In the genomic region with DNA sequence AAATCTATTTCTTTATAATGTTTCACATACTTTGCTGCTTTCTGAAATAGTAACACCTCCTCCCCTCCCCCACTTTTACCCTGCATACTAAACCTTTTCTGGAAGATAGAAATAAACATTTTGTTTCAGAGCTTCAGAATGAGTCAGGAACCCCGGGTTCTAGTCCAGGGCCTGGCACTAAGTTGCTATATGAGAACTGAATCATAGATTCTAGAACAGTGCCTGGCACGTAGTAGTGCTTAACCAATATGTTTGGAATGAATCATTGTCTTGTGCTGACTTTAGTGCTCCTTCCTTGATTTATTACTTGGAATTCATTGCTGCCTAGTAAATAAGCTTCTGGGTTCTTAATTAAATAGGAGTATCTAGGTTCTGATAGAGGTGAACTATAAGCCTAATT, we compare ENCODE assay signal across 9 cellular contexts. TPM values are rescaled to one million over a fixed set of nuclear protein-coding genes. Genes with fewer than 3 reads are reported as not detected.
A peak's percentile ranks its signal among the peaks of the same experiment; 100 is the strongest.
DNase-seq lines count a peak whose midpoint lies in the region; ATAC-seq and TF ChIP-seq lines count a peak whose summit lies in the region.
"Had no signal": no experiment of that assay in that cellular context is flagged by ENCODE, and none has a peak within 500 bp of the region (broad histone marks: within the 10 kb centered on the region; RNA-seq: fewer than 3 reads in every experiment).

No MANE protein-coding gene starts in this region.

- H3K4me1 Mint-ChIP-seq in dendritic cell treated with granulocyte-macrophage colony-stimulating factor and Interleukin-4, amounts not matched to agents 40 ng/mL and 50 ng/mL, for 4 days (ENCODE audit: low read depth) = peaks cover 69% of the 10 kb centered on the region

- intact Hi-C loops in PC-3 (cut with micrococcal nuclease) (loop anchor here (10.0 kb wide), 1 partner anchor 159 kb away; no protein-coding TSS in a partner anchor), spleen (cut with DNase I; ENCODE audit: low total_unique reads) (no loop called here)
- intact Hi-C loops in dendritic cell treated with granulocyte-macrophage colony-stimulating factor and Interleukin-4, amounts not matched to agents 40 ng/mL and 50 ng/mL, for 4 days (cut with micrococcal nuclease) = no loop called here

- no peaks in the 10 kb centered on the region for H3K27me3 ChIP-seq in PC-3 (ENCODE audit: low read length)
- no peaks in the 10 kb centered on the region for H3K27me3 ChIP-seq in smooth muscle cell (ENCODE audit: low read depth)
- no peaks in the 10 kb centered on the region for H3K27me3 ChIP-seq in spleen (replicated peaks in 1 of 7)
- H3K27me3 ChIP-seq: heart right ventricle had no signal

- H4K20me1 ChIP-seq in PC-3 (ENCODE audit: low read length) = no peaks in the 10 kb centered on the region
- H4K20me1 ChIP-seq in smooth muscle cell (ENCODE audit: low read depth) = peaks cover 100% of the 10 kb centered on the region

- H3K4me3 ChIP-seq in GM12865 (ENCODE audit: low read depth, low read length) (no peak overlapping the region), PC-3 (ENCODE audit: low read length) (no peak overlapping the region), smooth muscle cell (no peak overlapping the region), spleen (no peak overlapping the region)
- H3K4me3 ChIP-seq: heart right ventricle had no signal

- no peaks in the 10 kb centered on the region for H3K9me2 ChIP-seq in PC-3 (replicated peaks; ENCODE audit: low read length)

- POLR2A ChIA-PET in PC-3 (lab: Charles Lee; ENCODE audit: unreplicated experiment) = no interaction called here

- TF ChIP-seq CTCF in GM12865 (IDR thresholded peaks at IDR 0.05; ENCODE audit: insufficient read depth, low read depth, low read length, missing control alignments) (no peak), PC-3 (conservative IDR thresholded peaks at IDR 0.05; ENCODE audit: low read depth, low read length) (no peak), smooth muscle cell (IDR thresholded peaks at IDR 0.05; ENCODE audit: borderline replicate concordance, insufficient read depth, poor library complexity, severe bottlenecking) (no peak), spleen (IDR thresholded peaks at IDR 0.05 in 8 of 11, conservative IDR thresholded peaks at IDR 0.05 in 3 of 11) (no peak)

- peak; percentile 35 for ATAC-seq in PC-3
- ATAC-seq in HG02840 (IDR thresholded peaks at IDR 0.05; ENCODE audit: low FRiP score, unreplicated experiment) = no peak
- ATAC-seq in HG03175 (IDR thresholded peaks at IDR 0.05; ENCODE audit: unreplicated experiment) = no peak

- H3K9ac ChIP-seq in PC-3 (ENCODE audit: low read length) = peak overlapping the region; percentile 35
- H3K9ac ChIP-seq in smooth muscle cell (ENCODE audit: low read depth) = no peak overlapping the region

- no peak overlapping the region for H3K4me3 Mint-ChIP-seq in dendritic cell treated with granulocyte-macrophage colony-stimulating factor and Interleukin-4, amounts not matched to agents 40 ng/mL and 50 ng/mL, for 4 days

- H3K79me2 ChIP-seq in PC-3 (ENCODE audit: low read length) (peaks cover 90% of the 10 kb centered on the region), smooth muscle cell (ENCODE audit: low read depth) (peaks cover 100% of the 10 kb centered on the region)

- peak overlapping the region; percentile 91 for H3K27ac ChIP-seq in PC-3 (ENCODE audit: low read length)
- H3K27ac ChIP-seq in smooth muscle cell (ENCODE audit: low read depth) = peak overlapping the region; percentile 79
- no peak overlapping the region for H3K27ac ChIP-seq in spleen

- DNase-seq in GM12865 (ENCODE audit: low read depth) = peak; percentile 63
- peak; percentile 81 for DNase-seq in PC-3
- no peak for DNase-seq in smooth muscle cell (lab: John Stamatoyannopoulos, UW; ENCODE audit: unreplicated experiment)
- no peak for DNase-seq in spleen
- DNase-seq in germinal center (ENCODE audit: low spot score) = no peak
- DNase-seq: heart right ventricle had no signal

- CTCF ChIA-PET in PC-3 (lab: Charles Lee) = no interaction called here

- H3K4me2 ChIP-seq in PC-3 (ENCODE audit: low read length) = peak overlapping the region; percentile 70
- H3K4me2 ChIP-seq in smooth muscle cell = peak overlapping the region; percentile 65

- 30% methylated on average over 2 of the region's 2 CpGs for WGBS in smooth muscle cell (ENCODE audit: low lambda C conversion rate)
- 29 to 65% (median 53%) methylated on average over 2 of the region's 2 CpGs for WGBS in spleen, 5 donors

- H3K9me3 Mint-ChIP-seq in dendritic cell treated with granulocyte-macrophage colony-stimulating factor and Interleukin-4, amounts not matched to agents 40 ng/mL and 50 ng/mL, for 4 days = no peaks in the 10 kb centered on the region

- no peak for TF ChIP-seq POLR2A in spleen (IDR thresholded peaks at IDR 0.05)

- H3K9me3 ChIP-seq in PC-3 (ENCODE audit: low read length) (no peaks in the 10 kb centered on the region), smooth muscle cell (replicated peaks; ENCODE audit: low read depth) (no peaks in the 10 kb centered on the region), spleen (no peaks in the 10 kb centered on the region)
- H3K9me3 ChIP-seq: heart right ventricle had no signal

- H3F3A ChIP-seq in PC-3 (ENCODE audit: low read length, unreplicated experiment) = peaks cover 10% of the 10 kb centered on the region
- H3F3A ChIP-seq in smooth muscle cell (ENCODE audit: low read depth) = peaks cover 6% of the 10 kb centered on the region

- H3K36me3 Mint-ChIP-seq in dendritic cell treated with granulocyte-macrophage colony-stimulating factor and Interleukin-4, amounts not matched to agents 40 ng/mL and 50 ng/mL, for 4 days (ENCODE audit: low read depth) = peaks cover 7% of the 10 kb centered on the region

- H3K27me3 Mint-ChIP-seq in dendritic cell treated with granulocyte-macrophage colony-stimulating factor and Interleukin-4, amounts not matched to agents 40 ng/mL and 50 ng/mL, for 4 days = no peaks in the 10 kb centered on the region

- H3K36me3 ChIP-seq in PC-3 (ENCODE audit: low read depth, low read length) (no peaks in the 10 kb centered on the region), smooth muscle cell (ENCODE audit: low read depth) (no peaks in the 10 kb centered on the region), spleen (no peaks in the 10 kb centered on the region)
- H3K36me3 ChIP-seq: heart right ventricle had no signal

- no peak overlapping the region for H2AFZ ChIP-seq in PC-3 (ENCODE audit: low read length)
- H2AFZ ChIP-seq in smooth muscle cell (ENCODE audit: low read depth) = no peak overlapping the region

- BruUV-seq in PC-3 (replicated peaks; lab: Mats Ljungman, UMichigan) = no TSS peak

- peak overlapping the region; percentile 59 for H3K27ac Mint-ChIP-seq in dendritic cell treated with granulocyte-macrophage colony-stimulating factor and Interleukin-4, amounts not matched to agents 40 ng/mL and 50 ng/mL, for 4 days

- H3K4me1 ChIP-seq in PC-3 (ENCODE audit: insufficient read depth, low read length) = peaks cover 76% of the 10 kb centered on the region
- H3K4me1 ChIP-seq in smooth muscle cell (ENCODE audit: low read depth) = peaks cover 76% of the 10 kb centered on the region
- H3K4me1 ChIP-seq in spleen = peaks cover 52 to 98% (median 86%) of the 10 kb centered on the region in 6 donors

RNA-seq across cellular contexts. Expression of a gene that starts 18.4 kb away (rescaled TPM):
- total RNA-seq in PC-3 (2014; rRNA removed) (14.7 and 18.5 TPM in 2 replicates), smooth muscle cell (68.7 and 78.5 TPM in 2 replicates), spleen (10 to 100 TPM; 62.4 to 84.1 (median 73.0) TPM)
- polyA plus RNA-seq in smooth muscle cell (12.6 and 14.3 TPM in 2 replicates), spleen (10 to 100 TPM; 15.4 to 21.5 (median 16.4) TPM)

Comparison
In these comparisons a context has a peak if more than half of its experiments do, and no peak if none do; other contexts are left out.
1. DNase-seq: peak in GM12865 (single experiment) and PC-3 (single experiment); none in smooth muscle cell (single experiment), spleen (single experiment) and germinal center (single experiment).
2. H3K27ac ChIP-seq: peak in PC-3 (single experiment) and smooth muscle cell (single experiment); none in spleen (0 of 8).